Comparison of ENCODE assay signal across 12 cellular contexts in the genomic region with DNA sequence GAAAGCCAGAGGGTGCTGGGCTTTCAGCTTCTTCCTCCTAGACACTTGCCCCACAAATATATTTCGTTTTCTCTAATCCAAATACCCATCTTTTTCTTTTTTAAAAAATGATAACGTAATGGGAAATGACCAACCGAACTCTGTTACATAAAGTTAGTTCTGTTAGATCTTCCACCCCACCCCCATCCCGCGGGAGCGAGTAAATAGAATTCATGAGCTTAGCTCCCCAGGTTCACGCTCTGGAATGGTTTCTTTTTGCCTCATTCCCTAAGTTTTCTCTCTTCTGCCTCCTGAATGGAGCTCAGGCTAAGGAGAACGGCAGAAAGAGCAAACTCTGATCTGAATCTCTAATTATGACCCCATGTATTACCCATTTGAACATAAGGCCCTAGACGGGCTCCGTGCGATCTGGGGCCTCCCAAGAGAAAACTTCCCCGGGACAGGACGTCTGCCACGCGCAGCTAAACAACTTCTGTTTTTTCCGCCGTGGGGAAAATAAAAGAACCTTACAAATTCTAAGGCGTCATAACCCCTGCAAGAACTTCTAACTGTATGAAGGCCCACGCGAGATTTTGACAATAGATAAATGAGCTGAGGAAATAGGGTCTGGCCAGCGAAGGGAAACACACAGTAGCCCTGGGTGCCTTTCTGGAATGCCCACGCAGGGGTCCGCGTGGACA. TPM values are rescaled to one million over a fixed set of nuclear protein-coding genes. Genes with fewer than 3 reads are reported as not detected.
DNase-seq lines count a peak whose midpoint lies in the region; ATAC-seq and TF ChIP-seq lines count a peak whose summit lies in the region.
"Had no signal": no experiment of that assay in that cellular context is flagged by ENCODE, and none has a peak within 500 bp of the region (broad histone marks: within the 10 kb centered on the region; RNA-seq: fewer than 3 reads in every experiment).

No MANE protein-coding gene starts in this region.

- 32 to 36% methylated on average over 24 of the region's 24 CpGs for WGBS in ectodermal cell, 2 experiments

- no peak overlapping the region for H3K27ac Mint-ChIP-seq in CD4-positive, alpha-beta T cell
- H3K27ac Mint-ChIP-seq: activated CD4-positive, alpha-beta memory T cell treated with anti-CD3 and anti-CD28 coated beads for 36 hours had no signal

- H3K36me3 ChIP-seq in H7 (replicated peaks; ENCODE audit: control insufficient read depth, insufficient read depth, low read length) (no peaks in the 10 kb centered on the region), ectodermal cell (ENCODE audit: control insufficient read depth, insufficient read depth, low read length) (no peaks in the 10 kb centered on the region), osteoblast (ENCODE audit: insufficient read depth, low read length) (no peaks in the 10 kb centered on the region)

- intact Hi-C loops in CD4-positive, alpha-beta T cell (cut with DNase I, micrococcal nuclease), result no loop called here

- H3K4me1 ChIP-seq in ectodermal cell (ENCODE audit: control insufficient read depth, insufficient read depth, low read length), result peaks cover 12% of the 10 kb centered on the region
- H3K4me1 ChIP-seq in osteoblast (ENCODE audit: insufficient read depth, low read length), result peaks cover 34% of the 10 kb centered on the region

- POLR2A ChIA-PET in CD4-positive, alpha-beta T cell (lab: Charles Lee), result no interaction called here

- no peak for DNase-seq in CD4-positive, alpha-beta T cell
- DNase-seq in H7, result no peak
- DNase-seq in osteoblast (ENCODE audit: insufficient read length, low spot score, missing footprints), result no peak
- no peak for DNase-seq in central memory CD4-positive, alpha-beta T cell
- DNase-seq in NCI-H128 (lab: John Stamatoyannopoulos, UW; ENCODE audit: unreplicated experiment), result no peak
- no peak for DNase-seq in T-helper 9 cell
- DNase-seq: activated CD4-positive, alpha-beta memory T cell treated with anti-CD3 and anti-CD28 coated beads for 36 hours; amygdala; islet precursor cell; NCI-H446 treated with DMSO at 0.1 percent for 48 hours had no signal

- H3K27ac ChIP-seq in CD4-positive, alpha-beta T cell (ENCODE audit: low read depth, low read length), result no peak overlapping the region
- H3K27ac ChIP-seq in ectodermal cell (ENCODE audit: insufficient read depth, low read depth, low read length, poor library complexity, severe bottlenecking) (no peak overlapping the region), osteoblast (ENCODE audit: low read depth, low read length) (peak overlapping the region; percentile 85)

- TF ChIP-seq CTCF in CD4-positive, alpha-beta T cell (IDR thresholded peaks at IDR 0.05), result no peak
- no peak for TF ChIP-seq CTCF in osteoblast (IDR thresholded peaks at IDR 0.05; ENCODE audit: extremely low read depth, low read depth, low read length)

- no peak overlapping the region for H2AFZ ChIP-seq in osteoblast (ENCODE audit: low read length)

- no peaks in the 10 kb centered on the region for H3K36me3 Mint-ChIP-seq in CD4-positive, alpha-beta T cell (ENCODE audit: low read depth)

- peaks cover 70% of the 10 kb centered on the region for H3K79me2 ChIP-seq in osteoblast (ENCODE audit: insufficient read depth, low read length)

- H3K4me3 ChIP-seq in H7 (ENCODE audit: insufficient read depth, low read depth, low read length) (peak overlapping the region; percentile 60; the same call in 1 of the 2 replicates), ectodermal cell (ENCODE audit: insufficient read depth, low read depth, low read length) (peak overlapping the region; percentile 45), osteoblast (ENCODE audit: insufficient read depth, low read length) (peak overlapping the region; percentile 81)

- H3K27me3 Mint-ChIP-seq in CD4-positive, alpha-beta T cell, result peaks cover 96% of the 10 kb centered on the region

- peaks cover 5% of the 10 kb centered on the region for H3K9me3 ChIP-seq in CD4-positive, alpha-beta T cell (ENCODE audit: control insufficient read depth, low read length)
- no peaks in the 10 kb centered on the region for H3K9me3 ChIP-seq in ectodermal cell (ENCODE audit: control insufficient read depth, low read length)
- H3K9me3 ChIP-seq in osteoblast (ENCODE audit: low read depth, low read length), result no peaks in the 10 kb centered on the region

- H3K4me3 Mint-ChIP-seq in CD4-positive, alpha-beta T cell, result peak overlapping the region; percentile 48
- H3K4me3 Mint-ChIP-seq: activated CD4-positive, alpha-beta memory T cell treated with anti-CD3 and anti-CD28 coated beads for 36 hours had no signal

- peaks cover 3% of the 10 kb centered on the region for H4K20me1 ChIP-seq in osteoblast (ENCODE audit: insufficient read depth, low read length)

- CTCF ChIA-PET in CD4-positive, alpha-beta T cell (lab: Charles Lee), result no interaction called here

- peak overlapping the region; percentile 97 for H3K4me2 ChIP-seq in osteoblast (ENCODE audit: insufficient read depth, low read length)

- peaks cover 96% of the 10 kb centered on the region for H3K27me3 ChIP-seq in CD4-positive, alpha-beta T cell (ENCODE audit: control insufficient read depth, insufficient read depth, low read length)
- H3K27me3 ChIP-seq in H7 (ENCODE audit: control insufficient read depth, insufficient read depth, low read length) (peaks cover 100% of the 10 kb centered on the region), ectodermal cell (ENCODE audit: control insufficient read depth, insufficient read depth, low read length, poor library complexity, severe bottlenecking) (peaks cover 100% of the 10 kb centered on the region), osteoblast (ENCODE audit: insufficient read depth, low read length) (no peaks in the 10 kb centered on the region)

- H3K4me1 Mint-ChIP-seq in CD4-positive, alpha-beta T cell (ENCODE audit: low read depth), result peaks cover 21% of the 10 kb centered on the region

- peaks cover 2% of the 10 kb centered on the region for H3K9me3 Mint-ChIP-seq in CD4-positive, alpha-beta T cell

- ATAC-seq in CD4-positive, alpha-beta T cell (ENCODE audit: poor library complexity), result no peak
- no peak for ATAC-seq in HG03280 (IDR thresholded peaks at IDR 0.05; ENCODE audit: unreplicated experiment)

RNA-seq across cellular contexts. Expression of a gene that starts 2.4 kb away (rescaled TPM):
- total RNA-seq in CD4-positive, alpha-beta T cell, result not detected
- 13.8 and 22.9 TPM in 2 replicates for total RNA-seq in H7 (2014; rRNA removed; shearing (Covaris generic))
- polyA plus RNA-seq in ectodermal cell (2013, experiment 1 of 4), result 4.9 TPM
- polyA plus RNA-seq in ectodermal cell (2013, experiment 2 of 4), result 4.1 TPM
- polyA plus RNA-seq in ectodermal cell (2013, experiment 3 of 4), result 3.6 TPM
- 4.4 TPM for polyA plus RNA-seq in ectodermal cell (2013, experiment 4 of 4)
- 38.0 and 44.5 TPM in 2 replicates for total RNA-seq in osteoblast
- total RNA-seq: activated CD4-positive, alpha-beta memory T cell treated with anti-CD3 and anti-CD28 coated beads for 36 hours had no signal

Comparison
In these comparisons a context has a peak if more than half of its experiments do, and no peak if none do; other contexts are left out.
1. RNA of a gene that starts 2.4 kb away (total RNA-seq): 38.0 to 44.5 TPM in osteoblast and 13.8 to 22.9 TPM in H7; not detected in CD4-positive, alpha-beta T cell; every median in the first group is over 10 times any median in the second.
2. Peak in every context shown above with its lines, with median percentiles within 50 percentile points of each other: H3K4me3 ChIP-seq.